Comparison of ENCODE assay signal across 8 cellular contexts in genomic region chr12:52903855-52904508, GRCh38. TPM values are rescaled to one million over a fixed set of nuclear protein-coding genes. Genes with fewer than 3 reads are reported as not detected.
A peak's percentile ranks its signal among the peaks of the same experiment; 100 is the strongest.
DNase-seq lines count a peak whose midpoint lies in the region; ATAC-seq, FAIRE-seq and TF ChIP-seq lines count a peak whose summit lies in the region.

No MANE protein-coding gene starts in this region.

- H3K27me3 ChIP-seq in cardiac muscle cell (no peaks in the 10 kb centered on the region), prostate gland (replicated peaks; ENCODE audit: insufficient read depth) (no peaks in the 10 kb centered on the region)

- in situ Hi-C loops in ACHN (cut with HindIII; ENCODE audit: low pct_ligation_motif_present, low pct_unique_long_range_greater_than_20kb, low sequenced_read_pairs): no loop called here

- no peak for TF ChIP-seq CTCF in cardiac muscle cell (IDR thresholded peaks at IDR 0.05; ENCODE audit: low read depth, low read length)
- TF ChIP-seq CTCF in prostate gland (IDR thresholded peaks at IDR 0.05): peak in 2 of 4 experiments; percentile 11 to 13

- no peaks in the 10 kb centered on the region for H3K9me3 ChIP-seq in cardiac muscle cell (ENCODE audit: low read depth)
- H3K9me3 ChIP-seq in prostate gland: no peaks in the 10 kb centered on the region

- no peak for ATAC-seq in HG03521 (IDR thresholded peaks at IDR 0.05; ENCODE audit: unreplicated experiment)

- 9% methylated on average over 30 of the region's 31 CpGs for WGBS in prostate gland

- H3K27ac ChIP-seq in cardiac muscle cell (peak overlapping the region; percentile 95), prostate gland (peak overlapping the region; percentile 97 to 98)

- TF ChIP-seq POLR2A in prostate gland (IDR thresholded peaks at IDR 0.05): no peak

- no peak for FAIRE-seq in GM19239 (lab: Jason Lieb, UNC)

- H3K4me1 ChIP-seq in cardiac muscle cell (ENCODE audit: low read depth) (peaks cover 29% of the 10 kb centered on the region), prostate gland (replicated peaks) (peaks cover 27% of the 10 kb centered on the region)

- peak; percentile 82 for DNase-seq in ACHN
- DNase-seq in GM19239 (ENCODE audit: insufficient read length, low spot score): peak; percentile 45
- DNase-seq in NCI-H128 (lab: John Stamatoyannopoulos, UW; ENCODE audit: unreplicated experiment): peak; percentile 25
- DNase-seq in activated T-cell treated with anti-CD3 and anti-CD28 coated beads, Interleukin-2, amount 50 U/mL, for 1 hour: peak; percentile 51
- peak; percentile 73 to 78 for DNase-seq in cardiac muscle cell (ENCODE audit: low read depth in 1 of 2, low spot score in 1 of 2)
- DNase-seq in prostate gland (ENCODE audit: low spot score): peak; percentile 46
- DNase-seq in cerebellum (ENCODE audit: low spot score): no peak

- intact Hi-C loops in prostate gland (cut with DNase I): no loop called here

- H3K4me3 ChIP-seq in cardiac muscle cell (peak overlapping the region; percentile 57), prostate gland (peak overlapping the region; percentile 47 to 63)

- H3K36me3 ChIP-seq in cardiac muscle cell (peaks cover 28% of the 10 kb centered on the region), prostate gland (peaks cover 0 to 4% of the 10 kb centered on the region in 2 donors)

RNA-seq across cellular contexts. Expression of gene KRT8, which starts 0.9 kb away (rescaled TPM):
- total RNA-seq in cardiac muscle cell (480 and 946 TPM in 2 replicates), prostate gland (100 to 1,000 TPM; 182 to 536 TPM), cerebellum (1.9 TPM)
- 728 and 1,480 TPM in 2 replicates for polyA plus RNA-seq in cardiac muscle cell

RNA-seq across cellular contexts. Expression of gene KRT18, which starts 44.9 kb away (rescaled TPM):
- total RNA-seq in cardiac muscle cell (310 and 601 TPM in 2 replicates), prostate gland (100 to 1,000 TPM; 211 to 737 TPM), cerebellum (2.9 TPM)
- 472 and 838 TPM in 2 replicates for polyA plus RNA-seq in cardiac muscle cell

RNA-seq across cellular contexts. Expression of gene KRT78, which starts 55.2 kb away (rescaled TPM):
- total RNA-seq in cardiac muscle cell: not detected in 2 replicates
- not detected in 2 replicates for polyA plus RNA-seq in cardiac muscle cell
- 1 to 10 TPM in 1 of 2 donors, not detected in 1; 1.0 TPM for total RNA-seq in prostate gland
- total RNA-seq in cerebellum: not detected

Comparison
In these comparisons a context has a peak if more than half of its experiments do, and no peak if none do; other contexts are left out.
1. RNA of gene KRT8, which starts 0.9 kb away (total RNA-seq): 182 to 536 TPM in prostate gland and 480 to 946 TPM in cardiac muscle cell; 1.9 TPM in cerebellum (single experiment); every median in the first group is over 10 times any median in the second.
2. RNA of gene KRT18, which starts 44.9 kb away (total RNA-seq): 211 to 737 TPM in prostate gland and 310 to 601 TPM in cardiac muscle cell; 2.9 TPM in cerebellum (single experiment); every median in the first group is over 10 times any median in the second.